9 cellular contexts compared by ENCODE assay signal in genomic region chr4:142509881-142510280, GRCh38.
"Had no signal": no experiment of that assay in that cellular context is flagged by ENCODE, and none has a peak within 500 bp of the region (broad histone marks: within the 10 kb centered on the region; RNA-seq: fewer than 3 reads in every experiment).

No MANE protein-coding gene starts in this region.

- H3K9ac ChIP-seq: GM23248 had no signal

- H3K36me3 ChIP-seq: HAP-1 had no signal

- H3K9me3 ChIP-seq: HAP-1 had no signal

- DNase-seq: GM23248, GOT3, H7, HFFc6, KBM-7 had no signal

- H2AFZ ChIP-seq: GM23248 had no signal

- H3K27ac ChIP-seq: GM23248, HL-60 had no signal

- ATAC-seq: HCT116, HepG2 had no signal

- H3K4me3 ChIP-seq: GM23248, HAP-1 had no signal

- H3K4me1 ChIP-seq: HAP-1 had no signal

- FAIRE-seq: HepG2 had no signal
